1 cellular context compared by ENCODE assay signal in genomic region chr1:180268556-180269044, GRCh38.
TF ChIP-seq lines count a peak whose summit lies in the region.

No MANE protein-coding gene starts in this region.

TF ChIP-seq in H1, 55 proteins besides CTCF, POLR2A, EP300 and RAD21:
- 0 out of 2 replicates have a peak, but pooled peaks have one; percentile 26 for TF ChIP-seq ATF2 (IDR thresholded peaks at IDR 0.05; ENCODE audit: low read length)
- TF ChIP-seq NRF1 (IDR thresholded peaks at IDR 0.05; ENCODE audit: low read depth, low read length): no peak
- peak; percentile 61 for TF ChIP-seq NANOG (IDR thresholded peaks at IDR 0.05; ENCODE audit: insufficient read depth, low read depth, low read length, poor library complexity, severe bottlenecking)
- TF ChIP-seq ASH2L (IDR thresholded peaks at IDR 0.05; ENCODE audit: low read length): no peak
- no peak for TF ChIP-seq BRCA1 (IDR thresholded peaks at IDR 0.05; ENCODE audit: low read depth, low read length)
- no peak for TF ChIP-seq RNF2 (IDR thresholded peaks at IDR 0.05; ENCODE audit: borderline replicate concordance, low read depth, low read length, missing control alignments, poor library complexity, severe bottlenecking)
- TF ChIP-seq TEAD4 (IDR thresholded peaks at IDR 0.05; ENCODE audit: low read depth, low read length): no peak
- TF ChIP-seq CBX8 (IDR thresholded peaks at IDR 0.05; ENCODE audit: borderline replicate concordance, low read depth, low read length): no peak
- TF ChIP-seq SIN3A (conservative IDR thresholded peaks at IDR 0.05 in 1 of 2, IDR thresholded peaks at IDR 0.05 in 1 of 2; ENCODE audit: low read depth in 1 of 2, low read length in 2 of 2): 0 out of 4 replicates have a peak, but pooled peaks of 1 of the 2 experiments have one; percentile 33
- TF ChIP-seq JUN (IDR thresholded peaks at IDR 0.05; ENCODE audit: low read depth, low read length): no peak
- no peak for TF ChIP-seq CHD7 (IDR thresholded peaks at IDR 0.05; ENCODE audit: insufficient replicate concordance, low read length)
- no peak for TF ChIP-seq ZNF274 (IDR thresholded peaks at IDR 0.05; ENCODE audit: borderline replicate concordance, extremely low read depth, low read length)
